In the genomic region with DNA sequence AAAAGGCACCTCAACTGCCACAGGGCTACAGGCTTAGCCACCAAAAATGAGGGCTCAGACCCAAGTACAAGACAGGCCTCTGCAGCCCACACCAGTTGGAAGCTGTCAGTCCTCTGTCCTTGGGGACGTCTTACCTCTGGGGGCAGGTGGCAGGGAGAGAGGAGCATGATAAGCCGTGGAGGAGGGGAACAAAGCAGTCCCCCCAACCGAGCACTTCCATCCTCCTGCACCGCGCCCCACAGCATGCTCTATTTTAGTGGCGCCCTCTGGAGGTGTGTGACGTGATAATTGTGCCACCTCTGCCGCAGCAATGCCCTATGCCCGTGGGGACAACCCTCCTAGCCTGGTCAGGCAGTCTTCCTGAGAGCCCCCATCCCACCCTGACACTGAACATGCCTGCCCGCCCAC, we compare ENCODE assay signal across 9 cellular contexts. TPM values are rescaled to one million over a fixed set of nuclear protein-coding genes. Genes with fewer than 3 reads are reported as not detected.
DNase-seq lines count a peak whose midpoint lies in the region; ATAC-seq and TF ChIP-seq lines count a peak whose summit lies in the region.
"Had no signal": no experiment of that assay in that cellular context is flagged by ENCODE, and none has a peak within 500 bp of the region (broad histone marks: within the 10 kb centered on the region; RNA-seq: fewer than 3 reads in every experiment).

No MANE protein-coding gene starts in this region.

- H3K27ac Mint-ChIP-seq in Caco-2 (ENCODE audit: unreplicated experiment), result no peak overlapping the region
- H3K27ac Mint-ChIP-seq in activated T-helper 1 cell treated with anti-CD3 and anti-CD28 coated beads, Interleukin-12 subunit alpha, Interleukin-12 subunit beta, Interleukin-2, Interleukin-4 antibody, amounts not matched to agents 30 ng/mL and 10 ng/mL and 1 ng/mL, durations not matched to agents 14 hours and 24 hours and 36 hours, result peak overlapping the region; percentile 34
- H3K27ac Mint-ChIP-seq in nephron progenitor cell, result peak overlapping the region; percentile 92
- H3K27ac Mint-ChIP-seq: T-helper 1 cell treated with Interleukin-12 subunit alpha and Interleukin-12 subunit beta and Interleukin-4 antibody, amounts not matched to agents 30 μg/mL and 1 μg/mL, for 36 hours had no signal

- H3K36me3 Mint-ChIP-seq in Caco-2 (ENCODE audit: insufficient read depth, unreplicated experiment) (peaks cover 46% of the 10 kb centered on the region), nephron progenitor cell (ENCODE audit: low read depth) (peaks cover 43% of the 10 kb centered on the region)
- peaks cover 10% of the 10 kb centered on the region for H3K36me3 Mint-ChIP-seq in activated T-helper 1 cell treated with anti-CD3 and anti-CD28 coated beads, Interleukin-12 subunit alpha, Interleukin-12 subunit beta, Interleukin-2, Interleukin-4 antibody, amounts not matched to agents 30 ng/mL and 10 ng/mL and 1 ng/mL, durations not matched to agents 14 hours and 24 hours and 36 hours (ENCODE audit: low read depth)

- H3K4me3 Mint-ChIP-seq in Caco-2 (ENCODE audit: unreplicated experiment) (no peak overlapping the region), nephron progenitor cell (no peak overlapping the region)
- H3K4me3 Mint-ChIP-seq in activated T-helper 1 cell treated with anti-CD3 and anti-CD28 coated beads, Interleukin-12 subunit alpha, Interleukin-12 subunit beta, Interleukin-2, Interleukin-4 antibody, amounts not matched to agents 30 ng/mL and 10 ng/mL and 1 ng/mL, durations not matched to agents 14 hours and 24 hours and 36 hours, result no peak overlapping the region
- H3K4me3 Mint-ChIP-seq: T-helper 1 cell treated with Interleukin-12 subunit alpha and Interleukin-12 subunit beta and Interleukin-4 antibody, amounts not matched to agents 30 μg/mL and 1 μg/mL, for 36 hours had no signal

- intact Hi-C loops in Caco-2 (cut with micrococcal nuclease; ENCODE audit: unreplicated experiment), result no loop called here
- intact Hi-C loops in activated T-helper 1 cell treated with anti-CD3 and anti-CD28 coated beads, Interleukin-12 subunit alpha, Interleukin-12 subunit beta, Interleukin-2, Interleukin-4 antibody, amounts not matched to agents 30 ng/mL and 10 ng/mL and 1 ng/mL, durations not matched to agents 14 hours and 24 hours and 36 hours (cut with micrococcal nuclease), result no loop called here

- CTCF ChIA-PET in Caco-2 (lab: Charles Lee), result interaction anchor here (0.6 to 2.7 kb wide), 11 partner anchors 14 to 84 kb away, joined by 3 to 38 read pairs (median 5); a partner anchor contains a TSS

- no peak overlapping the region for H3K4me3 ChIP-seq in Caco-2 (ENCODE audit: low read depth, low read length)
- H3K4me3 ChIP-seq in effector memory CD4-positive, alpha-beta T cell (ENCODE audit: insufficient read depth, low read depth, low read length, poor library complexity, severe bottlenecking), result no peak overlapping the region

- DNase-seq in Caco-2, result peak in 1 of 2 experiments; percentile 49
- peak; percentile 22 for DNase-seq in HT-29 (ENCODE audit: low spot score)
- DNase-seq in activated T-helper 1 cell treated with anti-CD3 and anti-CD28 coated beads, Interleukin-12 subunit alpha, Interleukin-12 subunit beta, Interleukin-2, Interleukin-4 antibody, amounts not matched to agents 30 ng/mL and 10 ng/mL and 1 ng/mL, durations not matched to agents 14 hours and 24 hours and 36 hours (ENCODE audit: low spot score), result no peak
- DNase-seq in nephron progenitor cell, result peak; percentile 39
- no peak for DNase-seq in GF-D8 (lab: John Stamatoyannopoulos, UW)
- DNase-seq in effector memory CD4-positive, alpha-beta T cell, result no peak
- DNase-seq in NCI-H510A (lab: John Stamatoyannopoulos, UW), result no peak

- BruUV-seq in Caco-2 (replicated peaks; lab: Mats Ljungman, UMichigan), result no TSS peak

- H3K4me1 Mint-ChIP-seq in Caco-2 (ENCODE audit: low read depth, unreplicated experiment) (peaks cover 14% of the 10 kb centered on the region), nephron progenitor cell (peaks cover 54% of the 10 kb centered on the region)
- peaks cover 20% of the 10 kb centered on the region for H3K4me1 Mint-ChIP-seq in activated T-helper 1 cell treated with anti-CD3 and anti-CD28 coated beads, Interleukin-12 subunit alpha, Interleukin-12 subunit beta, Interleukin-2, Interleukin-4 antibody, amounts not matched to agents 30 ng/mL and 10 ng/mL and 1 ng/mL, durations not matched to agents 14 hours and 24 hours and 36 hours (ENCODE audit: low read depth)

- peaks cover 25% of the 10 kb centered on the region for H3K4me1 ChIP-seq in Caco-2
- no peaks in the 10 kb centered on the region for H3K4me1 ChIP-seq in effector memory CD4-positive, alpha-beta T cell (ENCODE audit: control insufficient read depth, insufficient read depth, low read length, poor library complexity, severe bottlenecking)

- H3K36me3 ChIP-seq in Caco-2 (ENCODE audit: control insufficient read depth, insufficient read depth, low read length), result no peaks in the 10 kb centered on the region; the same call in 1 of the 2 replicates
- peaks cover 42% of the 10 kb centered on the region for H3K36me3 ChIP-seq in effector memory CD4-positive, alpha-beta T cell (ENCODE audit: control insufficient read depth, insufficient read depth, low read length)

- TF ChIP-seq CTCF in Caco-2 (IDR thresholded peaks at IDR 0.05; ENCODE audit: insufficient read depth in 1 of 2, low read depth in 1 of 2, low read length in 1 of 2, severe bottlenecking in 1 of 2, unreplicated experiment in 1 of 2), result peak; percentile 27 to 42
- TF ChIP-seq CTCF in nephron progenitor cell (IDR thresholded peaks at IDR 0.05), result peak; percentile 14

- no peaks in the 10 kb centered on the region for H3K27me3 ChIP-seq in Caco-2 (replicated peaks; ENCODE audit: control insufficient read depth, insufficient read depth, low read length)
- no peaks in the 10 kb centered on the region for H3K27me3 ChIP-seq in effector memory CD4-positive, alpha-beta T cell (replicated peaks; ENCODE audit: control insufficient read depth, insufficient read depth, low read length, poor library complexity, severe bottlenecking)

- H3K27ac ChIP-seq in effector memory CD4-positive, alpha-beta T cell (ENCODE audit: insufficient read depth, low read length, poor library complexity, severe bottlenecking), result no peak overlapping the region

- H3K9me3 ChIP-seq in Caco-2, result no peaks in the 10 kb centered on the region
- H3K9me3 ChIP-seq in effector memory CD4-positive, alpha-beta T cell (ENCODE audit: control insufficient read depth, low read length), result no peaks in the 10 kb centered on the region

- POLR2A ChIA-PET in Caco-2 (lab: Charles Lee), result no interaction called here

- no peaks in the 10 kb centered on the region for H3K9me3 Mint-ChIP-seq in Caco-2 (ENCODE audit: unreplicated experiment)
- no peaks in the 10 kb centered on the region for H3K9me3 Mint-ChIP-seq in activated T-helper 1 cell treated with anti-CD3 and anti-CD28 coated beads, Interleukin-12 subunit alpha, Interleukin-12 subunit beta, Interleukin-2, Interleukin-4 antibody, amounts not matched to agents 30 ng/mL and 10 ng/mL and 1 ng/mL, durations not matched to agents 14 hours and 24 hours and 36 hours
- H3K9me3 Mint-ChIP-seq in nephron progenitor cell, result no peaks in the 10 kb centered on the region
- H3K9me3 Mint-ChIP-seq: T-helper 1 cell treated with Interleukin-12 subunit alpha and Interleukin-12 subunit beta and Interleukin-4 antibody, amounts not matched to agents 30 μg/mL and 1 μg/mL, for 36 hours had no signal

- no peak for ATAC-seq in GM18870 (IDR thresholded peaks at IDR 0.05; ENCODE audit: unreplicated experiment)

- H3K27me3 Mint-ChIP-seq in Caco-2 (ENCODE audit: insufficient read depth, unreplicated experiment) (no peaks in the 10 kb centered on the region), nephron progenitor cell (ENCODE audit: low read depth, poor library complexity) (no peaks in the 10 kb centered on the region)
- H3K27me3 Mint-ChIP-seq in activated T-helper 1 cell treated with anti-CD3 and anti-CD28 coated beads, Interleukin-12 subunit alpha, Interleukin-12 subunit beta, Interleukin-2, Interleukin-4 antibody, amounts not matched to agents 30 ng/mL and 10 ng/mL and 1 ng/mL, durations not matched to agents 14 hours and 24 hours and 36 hours (ENCODE audit: insufficient read depth), result no peaks in the 10 kb centered on the region

RNA-seq across cellular contexts. Expression of a gene that starts 13.6 kb away (rescaled TPM):
- 60.1 and 64.5 TPM in 2 replicates for total RNA-seq in Caco-2 (2022)
- 64.6 and 74.2 TPM in 2 replicates for total RNA-seq in HT-29 (2014; rRNA removed; shearing (Covaris generic))
- 33.5 and 34.9 TPM in 2 replicates for total RNA-seq in activated T-helper 1 cell treated with anti-CD3 and anti-CD28 coated beads, Interleukin-12 subunit alpha, Interleukin-12 subunit beta, Interleukin-2, Interleukin-4 antibody, amounts not matched to agents 30 ng/mL and 10 ng/mL and 1 ng/mL, durations not matched to agents 14 hours and 24 hours and 36 hours

RNA-seq across cellular contexts. Expression of a gene that starts 17.7 kb away (rescaled TPM):
- 83.1 and 85.5 TPM in 2 replicates for total RNA-seq in Caco-2 (2022)
- total RNA-seq in HT-29 (2014; rRNA removed; shearing (Covaris generic)), result 38.9 and 50.0 TPM in 2 replicates
- total RNA-seq in activated T-helper 1 cell treated with anti-CD3 and anti-CD28 coated beads, Interleukin-12 subunit alpha, Interleukin-12 subunit beta, Interleukin-2, Interleukin-4 antibody, amounts not matched to agents 30 ng/mL and 10 ng/mL and 1 ng/mL, durations not matched to agents 14 hours and 24 hours and 36 hours, result 93.9 and 95.4 TPM in 2 replicates

RNA-seq across cellular contexts. Expression of a gene that starts 39.3 kb away (rescaled TPM):
- total RNA-seq in Caco-2 (2022), result 25.9 and 27.0 TPM in 2 replicates
- 54.8 and 56.3 TPM in 2 replicates for total RNA-seq in HT-29 (2014; rRNA removed; shearing (Covaris generic))
- total RNA-seq in activated T-helper 1 cell treated with anti-CD3 and anti-CD28 coated beads, Interleukin-12 subunit alpha, Interleukin-12 subunit beta, Interleukin-2, Interleukin-4 antibody, amounts not matched to agents 30 ng/mL and 10 ng/mL and 1 ng/mL, durations not matched to agents 14 hours and 24 hours and 36 hours, result 20.6 and 22.8 TPM in 2 replicates

RNA-seq across cellular contexts. Expression of a gene that starts 57.6 kb away (rescaled TPM):
- total RNA-seq in Caco-2 (2022), result 15.2 and 17.0 TPM in 2 replicates
- total RNA-seq in HT-29 (2014; rRNA removed; shearing (Covaris generic)), result 5.8 and 7.8 TPM in 2 replicates
- 23.0 and 23.1 TPM in 2 replicates for total RNA-seq in activated T-helper 1 cell treated with anti-CD3 and anti-CD28 coated beads, Interleukin-12 subunit alpha, Interleukin-12 subunit beta, Interleukin-2, Interleukin-4 antibody, amounts not matched to agents 30 ng/mL and 10 ng/mL and 1 ng/mL, durations not matched to agents 14 hours and 24 hours and 36 hours

Comparison
In these comparisons a context has a peak if more than half of its experiments do, and no peak if none do; other contexts are left out.
1. DNase-seq: peak in HT-29 (single experiment) and nephron progenitor cell (single experiment); none in activated T-helper 1 cell treated with anti-CD3 and anti-CD28 coated beads, Interleukin-12 subunit alpha, Interleukin-12 subunit beta, Interleukin-2, Interleukin-4 antibody, amounts not matched to agents 30 ng/mL and 10 ng/mL and 1 ng/mL, durations not matched to agents 14 hours and 24 hours and 36 hours (single experiment), GF-D8 (single experiment), effector memory CD4-positive, alpha-beta T cell (0 of 3) and NCI-H510A (single experiment).